Comparison of ENCODE assay signal across 31 cellular contexts in genomic region chr1:211711313-211711712, GRCh38. TPM values are rescaled to one million over a fixed set of nuclear protein-coding genes. Genes with fewer than 3 reads are reported as not detected.
A peak's percentile ranks its signal among the peaks of the same experiment; 100 is the strongest.
DNase-seq lines count a peak whose midpoint lies in the region; ATAC-seq and TF ChIP-seq lines count a peak whose summit lies in the region.
"Had no signal": no experiment of that assay in that cellular context is flagged by ENCODE, and none has a peak within 500 bp of the region (broad histone marks: within the 10 kb centered on the region; RNA-seq: fewer than 3 reads in every experiment).

No MANE protein-coding gene starts in this region.

- H3K4me3 ChIP-seq in NB4 (ENCODE audit: low read depth, low read length) (no peak overlapping the region), osteoblast (ENCODE audit: insufficient read depth, low read length) (no peak overlapping the region), gastroesophageal sphincter (no peak overlapping the region)
- H3K4me3 ChIP-seq: esophagus squamous epithelium, gastrocnemius medialis, hepatocyte, MG63, stomach, thyroid gland had no signal

- DNase-seq in NCI-H748 (lab: John Stamatoyannopoulos, UW; ENCODE audit: unreplicated experiment), result peak; percentile 4
- DNase-seq in NCI-H748 treated with DMSO at 0.1 percent for 48 hours (lab: John Stamatoyannopoulos, UW), result no peak
- peak; percentile 45 for DNase-seq in NB4 (ENCODE audit: low read depth)
- peak; percentile 47 for DNase-seq in RPMI7951 (ENCODE audit: low read depth)
- DNase-seq in osteoblast (ENCODE audit: insufficient read length, low spot score, missing footprints), result no peak
- no peak for DNase-seq in SW 1271 (lab: John Stamatoyannopoulos, UW)
- DNase-seq: activated CD4-positive, alpha-beta T cell treated with anti-CD3 and anti-CD28 coated beads, Interleukin-2, amount 10 ng/mL, durations not matched to agents 7 days and 5 days; activated gamma-delta T cell; activated naive CD8-positive, alpha-beta T cell treated with anti-CD3 and anti-CD28 coated beads, Interleukin-2, amount 10 ng/mL, durations not matched to agents 7 days and 5 days; activated T-cell treated with anti-CD3 and anti-CD28 coated beads, Interleukin-2, amount 50 U/mL, for 24 hours; caudate nucleus; CD8-positive, alpha-beta T cell; DMS 273 treated with DMSO at 0.1 percent for 48 hours; esophagus squamous epithelium; gastrocnemius medialis; mesendoderm; MG63; naive B cell; NCI-H1436 treated with DMSO at 0.1 percent for 48 hours; NCI-H2227 treated with DMSO at 0.1 percent for 48 hours; occipital lobe; stimulated activated CD4-positive, alpha-beta T cell treated with anti-CD3 and anti-CD28 coated beads, Interleukin-1b, Interleukin-23, amount 100 ng/mL, for 48 hours; stimulated activated CD8-positive, alpha-beta memory T cell treated with anti-CD3 and anti-CD28 coated beads, Interleukin-4, amount 100 ng/mL, for 48 hours; stomach; T1000; thyroid gland had no signal

- no peaks in the 10 kb centered on the region for H4K20me1 ChIP-seq in osteoblast (ENCODE audit: insufficient read depth, low read length)

- no peaks in the 10 kb centered on the region for H3K4me1 ChIP-seq in osteoblast (ENCODE audit: insufficient read depth, low read length)
- H3K4me1 ChIP-seq in gastroesophageal sphincter, result no peaks in the 10 kb centered on the region
- H3K4me1 ChIP-seq: gastrocnemius medialis, stomach, thyroid gland had no signal

- no peak for TF ChIP-seq EP300 in gastroesophageal sphincter (IDR thresholded peaks at IDR 0.05)

- peak overlapping the region; percentile 43 for H2AFZ ChIP-seq in osteoblast (ENCODE audit: low read length)
- H2AFZ ChIP-seq: hepatocyte had no signal

- TF ChIP-seq POLR2A in NB4 (IDR thresholded peaks at IDR 0.05; ENCODE audit: extremely low read depth, insufficient read length) (no peak), gastroesophageal sphincter (IDR thresholded peaks at IDR 0.05) (no peak)

- TF ChIP-seq CTCF in NB4 (IDR thresholded peaks at IDR 0.05; ENCODE audit: low read depth, low read length) (no peak), osteoblast (IDR thresholded peaks at IDR 0.05; ENCODE audit: extremely low read depth, low read depth, low read length) (no peak), gastroesophageal sphincter (IDR thresholded peaks at IDR 0.05) (no peak)

- H3K4me2 ChIP-seq in osteoblast (ENCODE audit: insufficient read depth, low read length), result no peak overlapping the region
- H3K4me2 ChIP-seq: hepatocyte had no signal

- ATAC-seq in GM21381 (IDR thresholded peaks at IDR 0.05; ENCODE audit: unreplicated experiment), result no peak
- ATAC-seq in gastroesophageal sphincter, result no peak
- ATAC-seq: CD8-positive, alpha-beta T cell; gastrocnemius medialis; left lobe of liver; WTC11 had no signal

- H3K36me3 ChIP-seq in osteoblast (ENCODE audit: insufficient read depth, low read length) (no peaks in the 10 kb centered on the region), gastroesophageal sphincter (no peaks in the 10 kb centered on the region)
- H3K36me3 ChIP-seq: esophagus squamous epithelium, gastrocnemius medialis, MG63, stomach, thyroid gland had no signal

- 90% methylated on average over 2 of the region's 4 CpGs; no CpG with 5 or more reads in 1 of the 2 donors for WGBS in gastroesophageal sphincter (ENCODE audit: low coverage in 1 of 2), 2 donors

- no peaks in the 10 kb centered on the region for H3K27me3 ChIP-seq in osteoblast (ENCODE audit: insufficient read depth, low read length)
- peaks cover 4% of the 10 kb centered on the region for H3K27me3 ChIP-seq in gastroesophageal sphincter
- H3K27me3 ChIP-seq: esophagus squamous epithelium, gastrocnemius medialis, hepatocyte, MG63, stomach, thyroid gland had no signal

- H3K27ac ChIP-seq in osteoblast (ENCODE audit: low read depth, low read length) (no peak overlapping the region), gastroesophageal sphincter (no peak overlapping the region)
- H3K27ac ChIP-seq: esophagus squamous epithelium, gastrocnemius medialis, hepatocyte, stomach, thyroid gland had no signal

- H3K9me3 ChIP-seq in osteoblast (ENCODE audit: low read depth, low read length) (no peaks in the 10 kb centered on the region), gastroesophageal sphincter (no peaks in the 10 kb centered on the region)
- H3K9me3 ChIP-seq: esophagus squamous epithelium, gastrocnemius medialis, MG63, stomach, thyroid gland had no signal

- no peaks in the 10 kb centered on the region for H3K79me2 ChIP-seq in osteoblast (ENCODE audit: insufficient read depth, low read length)
- H3K79me2 ChIP-seq: hepatocyte had no signal

RNA-seq across cellular contexts. Expression of gene NEK2, which starts 35.9 kb away (rescaled TPM):
- total RNA-seq in RPMI7951 (2014; rRNA removed; shearing (Covaris generic)), result 100 and 110 TPM in 2 replicates
- total RNA-seq in osteoblast (1.4 and 2.4 TPM in 2 replicates), gastroesophageal sphincter (under 1 TPM in 1 of 4 donors, not detected in 3; 0.59 TPM)
- total RNA-seq: gastrocnemius medialis had no signal

Comparison
In these comparisons a context has a peak if more than half of its experiments do, and no peak if none do; other contexts are left out.
1. DNase-seq: peak in NCI-H748 (single experiment), NB4 (single experiment) and RPMI7951 (single experiment); none in NCI-H748 treated with DMSO at 0.1 percent for 48 hours (single experiment), osteoblast (single experiment) and SW 1271 (0 of 2).
2. RNA of gene NEK2, which starts 35.9 kb away (total RNA-seq): 100 to 110 TPM in RPMI7951; 1.4 to 2.4 TPM in osteoblast and 0.59 TPM in gastroesophageal sphincter; every median in the first group is over 10 times any median in the second.